In genomic region chr12:130004310-130004877, GRCh38 we compare ENCODE assay signal across 5 cellular contexts.
TF ChIP-seq lines count a peak whose summit lies in the region.
"Not testable (repeated sequence)": the region's sequence is repeated elsewhere in the genome, so short reads cannot be mapped to it uniquely, and the experiment has no call there.

No MANE protein-coding gene starts in this region.

TF ChIP-seq in A549, 52 proteins besides CTCF, POLR2A, EP300 and RAD21:
- peak; percentile 91 for TF ChIP-seq USF2 (IDR thresholded peaks at IDR 0.05)

TF ChIP-seq in IMR-90, 13 proteins besides CTCF, POLR2A, EP300 and RAD21:
- peak; percentile 26; the same call in 1 of the 2 replicates for TF ChIP-seq USF2 (IDR thresholded peaks at IDR 0.05; ENCODE audit: low read depth, low read length)

TF ChIP-seq in WTC11, 78 proteins besides CTCF, POLR2A, EP300 and RAD21:
- 0 out of 2 replicates have a peak, but pooled peaks have one; percentile 34 for TF ChIP-seq USF1 (CRISPR knock-in tag; IDR thresholded peaks at IDR 0.05)
- peak; percentile 18; the same call in 1 of the 2 replicates for TF ChIP-seq USF2 (CRISPR knock-in tag; IDR thresholded peaks at IDR 0.05)

TF ChIP-seq in K562, 482 proteins besides CTCF, POLR2A, EP300 and RAD21:
- TF ChIP-seq CBFA2T2 (conservative IDR thresholded peaks at IDR 0.05) (peak; percentile 23; the same call in 1 of the 2 replicates), RAD51 (IDR thresholded peaks at IDR 0.05; ENCODE audit: borderline replicate concordance, low read depth) (peak; percentile 72), TFE3 (CRISPR knock-in tag; IDR thresholded peaks at IDR 0.05) (peak; percentile 79), TOE1 (IDR thresholded peaks at IDR 0.05; ENCODE audit: borderline replicate concordance) (peak; percentile 25; the same call in 1 of the 2 replicates), USF2 (CRISPR knock-in tag; IDR thresholded peaks at IDR 0.05) (peak; percentile 28; the same call in 1 of the 2 replicates), USF1 (CRISPR knock-in tag; IDR thresholded peaks at IDR 0.05) (peak; percentile 56)
- TF ChIP-seq TOE1 (CRISPR knock-in tag; IDR thresholded peaks at IDR 0.05; ENCODE audit: borderline replicate concordance, low read depth) = not testable (repeated sequence)

TF ChIP-seq in H1, 55 proteins besides CTCF, POLR2A, EP300 and RAD21:
- TF ChIP-seq USF2 (IDR thresholded peaks at IDR 0.05; ENCODE audit: low read length) = peak; percentile 17; the same call in 1 of the 2 replicates
